ENCODE assay signal across 1 cellular context in genomic region chr12:120301962-120302815, GRCh38.
TF ChIP-seq lines count a peak whose summit lies in the region.

SIRT4 (plus strand) TSS chr12:120302321; CDS start chr12:120303562, 1,241 bp downstream.

TF ChIP-seq in WTC11, 78 proteins besides CTCF, POLR2A, EP300 and RAD21 (continued from another document):
- TF ChIP-seq TEAD1 (CRISPR knock-in tag; IDR thresholded peaks at IDR 0.05) (no peak), NR3C1 (CRISPR knock-in tag; conservative IDR thresholded peaks at IDR 0.05; ENCODE audit: low read depth) (no peak), CBFB (CRISPR knock-in tag; IDR thresholded peaks at IDR 0.05; ENCODE audit: low read depth) (no peak), ZNF121 (CRISPR knock-in tag; IDR thresholded peaks at IDR 0.05) (no peak), ZNF317 (CRISPR knock-in tag; IDR thresholded peaks at IDR 0.05; ENCODE audit: borderline replicate concordance, low read depth) (no peak), TEAD4 (CRISPR knock-in tag; IDR thresholded peaks at IDR 0.05) (no peak), ERG (CRISPR knock-in tag; IDR thresholded peaks at IDR 0.05) (no peak), ZBTB43 (CRISPR knock-in tag; IDR thresholded peaks at IDR 0.05) (no peak), ZNF396 (CRISPR knock-in tag; IDR thresholded peaks at IDR 0.05; ENCODE audit: borderline replicate concordance) (no peak), ESRRA (CRISPR knock-in tag; IDR thresholded peaks at IDR 0.05; ENCODE audit: borderline replicate concordance) (no peak), TCF7 (CRISPR knock-in tag; IDR thresholded peaks at IDR 0.05; ENCODE audit: low read depth) (no peak), JUN (CRISPR knock-in tag; IDR thresholded peaks at IDR 0.05) (no peak), HMGA2 (CRISPR knock-in tag; IDR thresholded peaks at IDR 0.05) (no peak), NR1H2 (CRISPR knock-in tag; IDR thresholded peaks at IDR 0.05) (no peak), TP53 (CRISPR knock-in tag; IDR thresholded peaks at IDR 0.05) (no peak), ZNF671 (CRISPR knock-in tag; IDR thresholded peaks at IDR 0.05) (no peak), PRDM15 (CRISPR knock-in tag; IDR thresholded peaks at IDR 0.05) (no peak), RORB (CRISPR knock-in tag; IDR thresholded peaks at IDR 0.05) (no peak), NR2C2 (CRISPR knock-in tag; IDR thresholded peaks at IDR 0.05) (no peak)
